11 cellular contexts compared by ENCODE assay signal in the genomic region with DNA sequence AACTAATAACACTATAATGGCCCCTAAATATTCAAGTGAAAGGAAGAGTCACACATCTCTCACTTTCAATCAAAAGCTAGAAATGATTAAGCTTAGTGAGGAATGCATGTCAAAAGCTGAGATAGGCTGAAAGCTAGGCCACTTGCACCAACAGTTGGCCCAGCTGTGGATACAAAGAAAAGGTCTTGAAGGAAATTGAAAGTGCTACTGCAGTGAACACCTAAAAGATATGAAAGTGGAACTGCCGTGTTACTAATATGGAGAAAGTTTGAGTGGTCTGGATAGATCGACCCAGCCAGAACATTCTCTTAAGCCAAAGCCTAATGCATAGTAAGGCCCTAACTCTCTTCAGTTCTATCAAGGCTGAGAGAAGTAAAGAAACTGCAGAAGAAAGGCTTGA.
DNase-seq lines count a peak whose midpoint lies in the region; ATAC-seq lines count a peak whose summit lies in the region.
"Had no signal": no experiment of that assay in that cellular context is flagged by ENCODE, and none has a peak within 500 bp of the region (broad histone marks: within the 10 kb centered on the region; RNA-seq: fewer than 3 reads in every experiment).

No MANE protein-coding gene starts in this region.

- no peaks in the 10 kb centered on the region for H3K36me3 Mint-ChIP-seq in central memory CD8-positive, alpha-beta T cell (ENCODE audit: insufficient read depth)

- peaks cover 13% of the 10 kb centered on the region for H3K4me1 Mint-ChIP-seq in central memory CD8-positive, alpha-beta T cell

- no peaks in the 10 kb centered on the region for H3K9me3 Mint-ChIP-seq in central memory CD8-positive, alpha-beta T cell

- DNase-seq in activated CD4-positive, alpha-beta T cell treated with anti-CD3 and anti-CD28 coated beads for 48 hours: peak; percentile 21
- DNase-seq in activated CD4-positive, alpha-beta T cell treated with anti-CD3 and anti-CD28 coated beads for 1 hour: no peak
- DNase-seq in central memory CD8-positive, alpha-beta T cell (ENCODE audit: low spot score in 2 of 2): no peak
- DNase-seq in HCEC 1CT (no peak), activated gamma-delta T cell treated with Interleukin-2 at 50 U/mL for 16 hours (no peak)
- DNase-seq in effector CD4-positive, alpha-beta T cell: no peak
- DNase-seq: foreskin fibroblast, NCI-H1417 had no signal

- H3K27me3 Mint-ChIP-seq in central memory CD8-positive, alpha-beta T cell: no peaks in the 10 kb centered on the region

- ATAC-seq in GM21526 (IDR thresholded peaks at IDR 0.05; ENCODE audit: low FRiP score, unreplicated experiment): peak; percentile 100
- peak; percentile 100 for ATAC-seq in HG03175 (IDR thresholded peaks at IDR 0.05; ENCODE audit: unreplicated experiment)
- peak; percentile 52 for ATAC-seq in central memory CD8-positive, alpha-beta T cell (replicated peaks; ENCODE audit: extremely low read depth, poor library complexity, severe bottlenecking)
- ATAC-seq: A549 had no signal

- H3K27ac Mint-ChIP-seq in central memory CD8-positive, alpha-beta T cell (ENCODE audit: low read depth): peak overlapping the region; percentile 20

- peak overlapping the region; percentile 62 for H3K4me3 Mint-ChIP-seq in central memory CD8-positive, alpha-beta T cell
